14 cellular contexts compared by ENCODE assay signal in the genomic region with DNA sequence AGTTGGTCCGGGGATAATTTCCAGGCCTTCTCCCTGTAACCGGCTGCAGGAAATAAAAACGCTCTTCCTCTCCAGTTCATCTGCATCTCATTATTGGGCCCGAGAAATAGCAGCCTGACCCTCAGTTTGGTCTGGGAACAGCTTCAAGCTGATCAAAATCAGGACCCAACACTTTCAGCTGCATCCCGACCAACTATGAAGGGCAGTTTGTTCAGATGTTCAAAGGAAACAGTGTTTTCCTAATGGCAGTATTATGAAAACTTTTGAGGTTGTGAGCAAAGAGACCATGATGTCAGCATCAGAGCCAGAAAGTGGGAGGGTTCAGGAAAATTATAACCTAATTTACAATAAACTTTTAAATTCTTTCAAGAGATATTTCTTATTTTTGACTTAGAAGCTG. TPM values are rescaled to one million over a fixed set of nuclear protein-coding genes. Genes with fewer than 3 reads are reported as not detected.
DNase-seq lines count a peak whose midpoint lies in the region; ATAC-seq and TF ChIP-seq lines count a peak whose summit lies in the region.
"Had no signal": no experiment of that assay in that cellular context is flagged by ENCODE, and none has a peak within 500 bp of the region (broad histone marks: within the 10 kb centered on the region; RNA-seq: fewer than 3 reads in every experiment).

No MANE protein-coding gene starts in this region.

- H3K27me3 Mint-ChIP-seq in activated T-cell treated with anti-CD3 and anti-CD28 coated beads, Interleukin-2, amount 50 U/mL, for 24 hours, result no peaks in the 10 kb centered on the region
- H3K27me3 Mint-ChIP-seq in WTC11 (ENCODE audit: low read depth), result no peaks in the 10 kb centered on the region
- peaks cover 24% of the 10 kb centered on the region for H3K27me3 Mint-ChIP-seq in glutamatergic neuron (ENCODE audit: unreplicated experiment)
- no peaks in the 10 kb centered on the region for H3K27me3 Mint-ChIP-seq in stimulated activated naive B cell treated with anti-CD40 and anti-IgM and Interleukin-4, amounts not matched to agents 10 μg/mL and 1 μg/mL and 100 μg/mL, for 72 hours
- H3K27me3 Mint-ChIP-seq: naive thymus-derived CD8-positive, alpha-beta T cell had no signal

- H3K9me3 Mint-ChIP-seq in activated T-cell treated with anti-CD3 and anti-CD28 coated beads, Interleukin-2, amount 50 U/mL, for 24 hours, result no peaks in the 10 kb centered on the region
- H3K9me3 Mint-ChIP-seq in WTC11, result no peaks in the 10 kb centered on the region
- peaks cover 32% of the 10 kb centered on the region for H3K9me3 Mint-ChIP-seq in glutamatergic neuron (ENCODE audit: unreplicated experiment)
- no peaks in the 10 kb centered on the region for H3K9me3 Mint-ChIP-seq in stimulated activated naive B cell treated with anti-CD40 and anti-IgM and Interleukin-4, amounts not matched to agents 10 μg/mL and 1 μg/mL and 100 μg/mL, for 72 hours
- H3K9me3 Mint-ChIP-seq: naive thymus-derived CD8-positive, alpha-beta T cell had no signal

- H3K27ac Mint-ChIP-seq in activated T-cell treated with anti-CD3 and anti-CD28 coated beads, Interleukin-2, amount 50 U/mL, for 24 hours, result peak overlapping the region; percentile 93
- H3K27ac Mint-ChIP-seq in WTC11, result peak overlapping the region; percentile 82; the same call in 1 of the 2 replicates
- peak overlapping the region; percentile 99 for H3K27ac Mint-ChIP-seq in glutamatergic neuron (ENCODE audit: unreplicated experiment)
- peak overlapping the region; percentile 14 for H3K27ac Mint-ChIP-seq in stimulated activated naive B cell treated with anti-CD40 and anti-IgM and Interleukin-4, amounts not matched to agents 10 μg/mL and 1 μg/mL and 100 μg/mL, for 72 hours

- ATAC-seq in WTC11 (no peak), HG03175 (IDR thresholded peaks at IDR 0.05; ENCODE audit: unreplicated experiment) (no peak)
- ATAC-seq in stimulated activated naive B cell treated with anti-CD40 and anti-IgM and Interleukin-4, amounts not matched to agents 10 μg/mL and 1 μg/mL and 100 μg/mL, for 72 hours (replicated peaks), result no peak
- ATAC-seq: HepG2 had no signal

- H3K4me1 Mint-ChIP-seq in activated T-cell treated with anti-CD3 and anti-CD28 coated beads, Interleukin-2, amount 50 U/mL, for 24 hours (ENCODE audit: low read depth), result peaks cover 97% of the 10 kb centered on the region
- H3K4me1 Mint-ChIP-seq in WTC11, result peaks cover 82% of the 10 kb centered on the region
- H3K4me1 Mint-ChIP-seq in glutamatergic neuron (ENCODE audit: low read depth, unreplicated experiment), result peaks cover 88% of the 10 kb centered on the region
- H3K4me1 Mint-ChIP-seq in stimulated activated naive B cell treated with anti-CD40 and anti-IgM and Interleukin-4, amounts not matched to agents 10 μg/mL and 1 μg/mL and 100 μg/mL, for 72 hours, result peaks cover 61 to 100% of the 10 kb centered on the region in 2 donors

- DNase-seq in activated T-cell treated with anti-CD3 and anti-CD28 coated beads, Interleukin-2, amount 50 U/mL, for 24 hours, result peak; percentile 13
- no peak for DNase-seq in activated T-cell treated with anti-CD3 and anti-CD28 coated beads, Interleukin-2, amount 50 U/mL, for 1 hour
- DNase-seq in WTC11 (ENCODE audit: low spot score), result no peak
- no peak for DNase-seq in glutamatergic neuron
- DNase-seq in stimulated activated naive B cell treated with anti-CD40 and anti-IgM and Interleukin-4, amounts not matched to agents 10 μg/mL and 1 μg/mL and 100 μg/mL, for 72 hours, result no peak
- DNase-seq in activated gamma-delta T cell (lab: John Stamatoyannopoulos, UW), result no peak
- no peak for DNase-seq in CD1c-positive myeloid dendritic cell (ENCODE audit: extremely low spot score)
- DNase-seq: activated gamma-delta T cell treated with Interleukin-2 at 50 U/mL for 16 hours; cerebellar nuclear complex; naive thymus-derived CD8-positive, alpha-beta T cell; NCI-H1417 treated with DMSO at 0.1 percent for 48 hours; upper lobe of right lung had no signal

- POLR2A ChIA-PET in WTC11 (lab: Charles Lee), result interaction anchor here (1.0 kb wide), 1 partner anchor 33 kb away, joined by 6 read pairs; no protein-coding TSS in a partner anchor

- CTCF ChIA-PET in WTC11 (lab: Charles Lee), result interaction anchor here (0.6 to 1.6 kb wide), 4 partner anchors 10 to 96 kb away, joined by 3 to 5 read pairs (median 4); no protein-coding TSS in a partner anchor

- peaks cover 81% of the 10 kb centered on the region for H3K36me3 Mint-ChIP-seq in activated T-cell treated with anti-CD3 and anti-CD28 coated beads, Interleukin-2, amount 50 U/mL, for 24 hours (ENCODE audit: low read depth)
- H3K36me3 Mint-ChIP-seq in WTC11 (no peaks in the 10 kb centered on the region), glutamatergic neuron (ENCODE audit: unreplicated experiment) (no peaks in the 10 kb centered on the region)
- peaks cover 18 to 36% of the 10 kb centered on the region in 2 donors for H3K36me3 Mint-ChIP-seq in stimulated activated naive B cell treated with anti-CD40 and anti-IgM and Interleukin-4, amounts not matched to agents 10 μg/mL and 1 μg/mL and 100 μg/mL, for 72 hours

- TF ChIP-seq CTCF in WTC11 (IDR thresholded peaks at IDR 0.05), result no peak
- no peak for TF ChIP-seq CTCF in glutamatergic neuron (IDR thresholded peaks at IDR 0.05; ENCODE audit: partially characterized antibody, unreplicated experiment)

- H3K4me3 Mint-ChIP-seq in activated T-cell treated with anti-CD3 and anti-CD28 coated beads, Interleukin-2, amount 50 U/mL, for 24 hours, result no peak overlapping the region
- H3K4me3 Mint-ChIP-seq in WTC11 (no peak overlapping the region), glutamatergic neuron (ENCODE audit: unreplicated experiment) (peak overlapping the region; percentile 69)
- H3K4me3 Mint-ChIP-seq in stimulated activated naive B cell treated with anti-CD40 and anti-IgM and Interleukin-4, amounts not matched to agents 10 μg/mL and 1 μg/mL and 100 μg/mL, for 72 hours, result peak overlapping the region in 1 of 2 donors; percentile 19

TF ChIP-seq in WTC11, 78 proteins besides CTCF, POLR2A, EP300 and RAD21:
- TF ChIP-seq FOXP4 (CRISPR knock-in tag; IDR thresholded peaks at IDR 0.05), result no peak
- no peak for TF ChIP-seq JAZF1 (CRISPR knock-in tag; IDR thresholded peaks at IDR 0.05)
- no peak for TF ChIP-seq ZNF671 (CRISPR knock-in tag; IDR thresholded peaks at IDR 0.05)
- TF ChIP-seq, protein P1, sequence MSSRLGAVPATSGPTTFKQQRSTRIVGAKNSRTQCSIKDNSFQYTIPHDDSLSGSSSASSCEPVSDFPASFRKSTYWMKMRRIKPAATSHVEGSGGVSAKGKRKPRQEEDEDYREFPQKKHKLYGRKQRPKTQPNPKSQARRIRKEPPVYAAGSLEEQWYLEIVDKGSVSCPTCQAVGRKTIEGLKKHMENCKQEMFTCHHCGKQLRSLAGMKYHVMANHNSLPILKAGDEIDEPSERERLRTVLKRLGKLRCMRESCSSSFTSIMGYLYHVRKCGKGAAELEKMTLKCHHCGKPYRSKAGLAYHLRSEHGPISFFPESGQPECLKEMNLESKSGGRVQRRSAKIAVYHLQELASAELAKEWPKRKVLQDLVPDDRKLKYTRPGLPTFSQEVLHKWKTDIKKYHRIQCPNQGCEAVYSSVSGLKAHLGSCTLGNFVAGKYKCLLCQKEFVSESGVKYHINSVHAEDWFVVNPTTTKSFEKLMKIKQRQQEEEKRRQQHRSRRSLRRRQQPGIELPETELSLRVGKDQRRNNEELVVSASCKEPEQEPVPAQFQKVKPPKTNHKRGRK (CRISPR knock-in tag; IDR thresholded peaks at IDR 0.05; ENCODE audit: borderline replicate concordance), result no peak
- TF ChIP-seq, protein P2, sequence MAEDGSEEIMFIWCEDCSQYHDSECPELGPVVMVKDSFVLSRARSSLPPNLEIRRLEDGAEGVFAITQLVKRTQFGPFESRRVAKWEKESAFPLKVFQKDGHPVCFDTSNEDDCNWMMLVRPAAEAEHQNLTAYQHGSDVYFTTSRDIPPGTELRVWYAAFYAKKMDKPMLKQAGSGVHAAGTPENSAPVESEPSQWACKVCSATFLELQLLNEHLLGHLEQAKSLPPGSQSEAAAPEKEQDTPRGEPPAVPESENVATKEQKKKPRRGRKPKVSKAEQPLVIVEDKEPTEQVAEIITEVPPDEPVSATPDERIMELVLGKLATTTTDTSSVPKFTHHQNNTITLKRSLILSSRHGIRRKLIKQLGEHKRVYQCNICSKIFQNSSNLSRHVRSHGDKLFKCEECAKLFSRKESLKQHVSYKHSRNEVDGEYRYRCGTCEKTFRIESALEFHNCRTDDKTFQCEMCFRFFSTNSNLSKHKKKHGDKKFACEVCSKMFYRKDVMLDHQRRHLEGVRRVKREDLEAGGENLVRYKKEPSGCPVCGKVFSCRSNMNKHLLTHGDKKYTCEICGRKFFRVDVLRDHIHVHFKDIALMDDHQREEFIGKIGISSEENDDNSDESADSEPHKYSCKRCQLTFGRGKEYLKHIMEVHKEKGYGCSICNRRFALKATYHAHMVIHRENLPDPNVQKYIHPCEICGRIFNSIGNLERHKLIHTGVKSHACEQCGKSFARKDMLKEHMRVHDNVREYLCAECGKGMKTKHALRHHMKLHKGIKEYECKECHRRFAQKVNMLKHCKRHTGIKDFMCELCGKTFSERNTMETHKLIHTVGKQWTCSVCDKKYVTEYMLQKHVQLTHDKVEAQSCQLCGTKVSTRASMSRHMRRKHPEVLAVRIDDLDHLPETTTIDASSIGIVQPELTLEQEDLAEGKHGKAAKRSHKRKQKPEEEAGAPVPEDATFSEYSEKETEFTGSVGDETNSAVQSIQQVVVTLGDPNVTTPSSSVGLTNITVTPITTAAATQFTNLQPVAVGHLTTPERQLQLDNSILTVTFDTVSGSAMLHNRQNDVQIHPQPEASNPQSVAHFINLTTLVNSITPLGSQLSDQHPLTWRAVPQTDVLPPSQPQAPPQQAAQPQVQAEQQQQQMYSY (CRISPR knock-in tag; IDR thresholded peaks at IDR 0.05), result no peak

RNA-seq across cellular contexts. Expression of gene STK24, which starts 35.7 kb away (rescaled TPM):
- 122 to 138 TPM (median 134 TPM) in 3 replicates for total RNA-seq in WTC11 (2021)
- 188 TPM for total RNA-seq in glutamatergic neuron (ENCODE audit: unreplicated experiment)

Comparison
In these comparisons a context has a peak if more than half of its experiments do, and no peak if none do; other contexts are left out.
1. H3K27ac Mint-ChIP-seq: peak in every context shown above with its lines; median percentile 99 in glutamatergic neuron; 93 in activated T-cell treated with anti-CD3 and anti-CD28 coated beads, Interleukin-2, amount 50 U/mL, for 24 hours; 82 in WTC11; 14 in stimulated activated naive B cell treated with anti-CD40 and anti-IgM and Interleukin-4, amounts not matched to agents 10 μg/mL and 1 μg/mL and 100 μg/mL, for 72 hours.